Comparison of ENCODE assay signal across 2 cellular contexts in the genomic region with DNA sequence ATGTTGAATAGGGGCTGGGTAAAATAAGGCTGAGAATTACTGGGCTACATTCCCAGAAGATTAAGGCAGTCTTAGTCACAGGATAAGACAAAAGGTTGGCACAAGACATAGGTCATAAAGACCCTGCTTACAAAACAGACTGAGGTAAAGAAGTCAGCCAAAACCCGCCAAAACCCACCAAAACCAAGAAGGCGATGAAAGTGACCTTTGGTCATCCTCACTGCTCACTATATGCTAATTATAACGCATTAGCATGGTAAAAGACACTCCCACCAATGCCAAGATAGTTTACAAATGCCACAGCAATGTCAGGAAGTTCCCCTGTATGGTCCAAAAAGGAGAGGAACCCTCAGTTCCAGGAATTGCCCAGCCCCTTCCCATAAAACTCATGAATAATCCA.
TF ChIP-seq lines count a peak whose summit lies in the region.

No MANE protein-coding gene starts in this region.

TF ChIP-seq in GM23338, 12 proteins besides CTCF, POLR2A, EP300 and RAD21 (continued from another document):
- TF ChIP-seq, protein P1, sequence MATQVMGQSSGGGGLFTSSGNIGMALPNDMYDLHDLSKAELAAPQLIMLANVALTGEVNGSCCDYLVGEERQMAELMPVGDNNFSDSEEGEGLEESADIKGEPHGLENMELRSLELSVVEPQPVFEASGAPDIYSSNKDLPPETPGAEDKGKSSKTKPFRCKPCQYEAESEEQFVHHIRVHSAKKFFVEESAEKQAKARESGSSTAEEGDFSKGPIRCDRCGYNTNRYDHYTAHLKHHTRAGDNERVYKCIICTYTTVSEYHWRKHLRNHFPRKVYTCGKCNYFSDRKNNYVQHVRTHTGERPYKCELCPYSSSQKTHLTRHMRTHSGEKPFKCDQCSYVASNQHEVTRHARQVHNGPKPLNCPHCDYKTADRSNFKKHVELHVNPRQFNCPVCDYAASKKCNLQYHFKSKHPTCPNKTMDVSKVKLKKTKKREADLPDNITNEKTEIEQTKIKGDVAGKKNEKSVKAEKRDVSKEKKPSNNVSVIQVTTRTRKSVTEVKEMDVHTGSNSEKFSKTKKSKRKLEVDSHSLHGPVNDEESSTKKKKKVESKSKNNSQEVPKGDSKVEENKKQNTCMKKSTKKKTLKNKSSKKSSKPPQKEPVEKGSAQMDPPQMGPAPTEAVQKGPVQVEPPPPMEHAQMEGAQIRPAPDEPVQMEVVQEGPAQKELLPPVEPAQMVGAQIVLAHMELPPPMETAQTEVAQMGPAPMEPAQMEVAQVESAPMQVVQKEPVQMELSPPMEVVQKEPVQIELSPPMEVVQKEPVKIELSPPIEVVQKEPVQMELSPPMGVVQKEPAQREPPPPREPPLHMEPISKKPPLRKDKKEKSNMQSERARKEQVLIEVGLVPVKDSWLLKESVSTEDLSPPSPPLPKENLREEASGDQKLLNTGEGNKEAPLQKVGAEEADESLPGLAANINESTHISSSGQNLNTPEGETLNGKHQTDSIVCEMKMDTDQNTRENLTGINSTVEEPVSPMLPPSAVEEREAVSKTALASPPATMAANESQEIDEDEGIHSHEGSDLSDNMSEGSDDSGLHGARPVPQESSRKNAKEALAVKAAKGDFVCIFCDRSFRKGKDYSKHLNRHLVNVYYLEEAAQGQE (IDR thresholded peaks at IDR 0.05; ENCODE audit: unreplicated experiment), result no peak
- TF ChIP-seq, protein P2, sequence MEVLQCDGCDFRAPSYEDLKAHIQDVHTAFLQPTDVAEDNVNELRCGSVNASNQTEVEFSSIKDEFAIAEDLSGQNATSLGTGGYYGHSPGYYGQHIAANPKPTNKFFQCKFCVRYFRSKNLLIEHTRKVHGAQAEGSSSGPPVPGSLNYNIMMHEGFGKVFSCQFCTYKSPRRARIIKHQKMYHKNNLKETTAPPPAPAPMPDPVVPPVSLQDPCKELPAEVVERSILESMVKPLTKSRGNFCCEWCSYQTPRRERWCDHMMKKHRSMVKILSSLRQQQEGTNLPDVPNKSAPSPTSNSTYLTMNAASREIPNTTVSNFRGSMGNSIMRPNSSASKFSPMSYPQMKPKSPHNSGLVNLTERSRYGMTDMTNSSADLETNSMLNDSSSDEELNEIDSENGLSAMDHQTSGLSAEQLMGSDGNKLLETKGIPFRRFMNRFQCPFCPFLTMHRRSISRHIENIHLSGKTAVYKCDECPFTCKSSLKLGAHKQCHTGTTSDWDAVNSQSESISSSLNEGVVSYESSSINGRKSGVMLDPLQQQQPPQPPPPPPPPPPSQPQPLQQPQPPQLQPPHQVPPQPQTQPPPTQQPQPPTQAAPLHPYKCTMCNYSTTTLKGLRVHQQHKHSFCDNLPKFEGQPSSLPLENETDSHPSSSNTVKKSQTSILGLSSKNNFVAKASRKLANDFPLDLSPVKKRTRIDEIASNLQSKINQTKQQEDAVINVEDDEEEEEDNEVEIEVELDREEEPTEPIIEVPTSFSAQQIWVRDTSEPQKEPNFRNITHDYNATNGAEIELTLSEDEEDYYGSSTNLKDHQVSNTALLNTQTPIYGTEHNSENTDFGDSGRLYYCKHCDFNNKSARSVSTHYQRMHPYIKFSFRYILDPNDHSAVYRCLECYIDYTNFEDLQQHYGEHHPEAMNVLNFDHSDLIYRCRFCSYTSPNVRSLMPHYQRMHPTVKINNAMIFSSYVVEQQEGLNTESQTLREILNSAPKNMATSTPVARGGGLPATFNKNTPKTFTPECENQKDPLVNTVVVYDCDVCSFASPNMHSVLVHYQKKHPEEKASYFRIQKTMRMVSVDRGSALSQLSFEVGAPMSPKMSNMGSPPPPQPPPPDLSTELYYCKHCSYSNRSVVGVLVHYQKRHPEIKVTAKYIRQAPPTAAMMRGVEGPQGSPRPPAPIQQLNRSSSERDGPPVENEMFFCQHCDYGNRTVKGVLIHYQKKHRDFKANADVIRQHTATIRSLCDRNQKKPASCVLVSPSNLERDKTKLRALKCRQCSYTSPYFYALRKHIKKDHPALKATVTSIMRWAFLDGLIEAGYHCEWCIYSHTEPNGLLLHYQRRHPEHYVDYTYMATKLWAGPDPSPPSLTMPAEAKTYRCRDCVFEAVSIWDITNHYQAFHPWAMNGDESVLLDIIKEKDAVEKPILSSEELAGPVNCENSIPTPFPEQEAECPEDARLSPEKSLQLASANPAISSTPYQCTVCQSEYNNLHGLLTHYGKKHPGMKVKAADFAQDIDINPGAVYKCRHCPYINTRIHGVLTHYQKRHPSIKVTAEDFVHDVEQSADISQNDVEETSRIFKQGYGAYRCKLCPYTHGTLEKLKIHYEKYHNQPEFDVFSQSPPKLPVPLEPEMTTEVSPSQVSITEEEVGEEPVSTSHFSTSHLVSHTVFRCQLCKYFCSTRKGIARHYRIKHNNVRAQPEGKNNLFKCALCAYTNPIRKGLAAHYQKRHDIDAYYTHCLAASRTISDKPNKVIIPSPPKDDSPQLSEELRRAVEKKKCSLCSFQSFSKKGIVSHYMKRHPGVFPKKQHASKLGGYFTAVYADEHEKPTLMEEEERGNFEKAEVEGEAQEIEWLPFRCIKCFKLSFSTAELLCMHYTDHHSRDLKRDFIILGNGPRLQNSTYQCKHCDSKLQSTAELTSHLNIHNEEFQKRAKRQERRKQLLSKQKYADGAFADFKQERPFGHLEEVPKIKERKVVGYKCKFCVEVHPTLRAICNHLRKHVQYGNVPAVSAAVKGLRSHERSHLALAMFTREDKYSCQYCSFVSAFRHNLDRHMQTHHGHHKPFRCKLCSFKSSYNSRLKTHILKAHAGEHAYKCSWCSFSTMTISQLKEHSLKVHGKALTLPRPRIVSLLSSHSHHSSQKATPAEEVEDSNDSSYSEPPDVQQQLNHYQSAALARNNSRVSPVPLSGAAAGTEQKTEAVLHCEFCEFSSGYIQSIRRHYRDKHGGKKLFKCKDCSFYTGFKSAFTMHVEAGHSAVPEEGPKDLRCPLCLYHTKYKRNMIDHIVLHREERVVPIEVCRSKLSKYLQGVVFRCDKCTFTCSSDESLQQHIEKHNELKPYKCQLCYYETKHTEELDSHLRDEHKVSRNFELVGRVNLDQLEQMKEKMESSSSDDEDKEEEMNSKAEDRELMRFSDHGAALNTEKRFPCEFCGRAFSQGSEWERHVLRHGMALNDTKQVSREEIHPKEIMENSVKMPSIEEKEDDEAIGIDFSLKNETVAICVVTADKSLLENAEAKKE (CRISPR knock-in tag; IDR thresholded peaks at IDR 0.05), result no peak
- no peak for TF ChIP-seq JUNB (IDR thresholded peaks at IDR 0.05; ENCODE audit: unreplicated experiment)
- no peak for TF ChIP-seq ZNF331 (CRISPR knock-in tag; IDR thresholded peaks at IDR 0.05; ENCODE audit: low read depth)
- no peak for TF ChIP-seq STAT1 (IDR thresholded peaks at IDR 0.05; ENCODE audit: unreplicated experiment)
- no peak for TF ChIP-seq NANOG (IDR thresholded peaks at IDR 0.05; ENCODE audit: borderline replicate concordance)
- TF ChIP-seq, protein P3, sequence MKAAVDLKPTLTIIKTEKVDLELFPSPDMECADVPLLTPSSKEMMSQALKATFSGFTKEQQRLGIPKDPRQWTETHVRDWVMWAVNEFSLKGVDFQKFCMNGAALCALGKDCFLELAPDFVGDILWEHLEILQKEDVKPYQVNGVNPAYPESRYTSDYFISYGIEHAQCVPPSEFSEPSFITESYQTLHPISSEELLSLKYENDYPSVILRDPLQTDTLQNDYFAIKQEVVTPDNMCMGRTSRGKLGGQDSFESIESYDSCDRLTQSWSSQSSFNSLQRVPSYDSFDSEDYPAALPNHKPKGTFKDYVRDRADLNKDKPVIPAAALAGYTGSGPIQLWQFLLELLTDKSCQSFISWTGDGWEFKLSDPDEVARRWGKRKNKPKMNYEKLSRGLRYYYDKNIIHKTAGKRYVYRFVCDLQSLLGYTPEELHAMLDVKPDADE (IDR thresholded peaks at IDR 0.05), result no peak

TF ChIP-seq in WTC11, 78 proteins besides CTCF, POLR2A, EP300 and RAD21 (continued from another document):
- TF ChIP-seq, protein P4, sequence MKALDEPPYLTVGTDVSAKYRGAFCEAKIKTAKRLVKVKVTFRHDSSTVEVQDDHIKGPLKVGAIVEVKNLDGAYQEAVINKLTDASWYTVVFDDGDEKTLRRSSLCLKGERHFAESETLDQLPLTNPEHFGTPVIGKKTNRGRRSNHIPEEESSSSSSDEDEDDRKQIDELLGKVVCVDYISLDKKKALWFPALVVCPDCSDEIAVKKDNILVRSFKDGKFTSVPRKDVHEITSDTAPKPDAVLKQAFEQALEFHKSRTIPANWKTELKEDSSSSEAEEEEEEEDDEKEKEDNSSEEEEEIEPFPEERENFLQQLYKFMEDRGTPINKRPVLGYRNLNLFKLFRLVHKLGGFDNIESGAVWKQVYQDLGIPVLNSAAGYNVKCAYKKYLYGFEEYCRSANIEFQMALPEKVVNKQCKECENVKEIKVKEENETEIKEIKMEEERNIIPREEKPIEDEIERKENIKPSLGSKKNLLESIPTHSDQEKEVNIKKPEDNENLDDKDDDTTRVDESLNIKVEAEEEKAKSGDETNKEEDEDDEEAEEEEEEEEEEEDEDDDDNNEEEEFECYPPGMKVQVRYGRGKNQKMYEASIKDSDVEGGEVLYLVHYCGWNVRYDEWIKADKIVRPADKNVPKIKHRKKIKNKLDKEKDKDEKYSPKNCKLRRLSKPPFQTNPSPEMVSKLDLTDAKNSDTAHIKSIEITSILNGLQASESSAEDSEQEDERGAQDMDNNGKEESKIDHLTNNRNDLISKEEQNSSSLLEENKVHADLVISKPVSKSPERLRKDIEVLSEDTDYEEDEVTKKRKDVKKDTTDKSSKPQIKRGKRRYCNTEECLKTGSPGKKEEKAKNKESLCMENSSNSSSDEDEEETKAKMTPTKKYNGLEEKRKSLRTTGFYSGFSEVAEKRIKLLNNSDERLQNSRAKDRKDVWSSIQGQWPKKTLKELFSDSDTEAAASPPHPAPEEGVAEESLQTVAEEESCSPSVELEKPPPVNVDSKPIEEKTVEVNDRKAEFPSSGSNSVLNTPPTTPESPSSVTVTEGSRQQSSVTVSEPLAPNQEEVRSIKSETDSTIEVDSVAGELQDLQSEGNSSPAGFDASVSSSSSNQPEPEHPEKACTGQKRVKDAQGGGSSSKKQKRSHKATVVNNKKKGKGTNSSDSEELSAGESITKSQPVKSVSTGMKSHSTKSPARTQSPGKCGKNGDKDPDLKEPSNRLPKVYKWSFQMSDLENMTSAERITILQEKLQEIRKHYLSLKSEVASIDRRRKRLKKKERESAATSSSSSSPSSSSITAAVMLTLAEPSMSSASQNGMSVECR (CRISPR knock-in tag; IDR thresholded peaks at IDR 0.05; ENCODE audit: borderline replicate concordance), result no peak
- TF ChIP-seq, protein P5, sequence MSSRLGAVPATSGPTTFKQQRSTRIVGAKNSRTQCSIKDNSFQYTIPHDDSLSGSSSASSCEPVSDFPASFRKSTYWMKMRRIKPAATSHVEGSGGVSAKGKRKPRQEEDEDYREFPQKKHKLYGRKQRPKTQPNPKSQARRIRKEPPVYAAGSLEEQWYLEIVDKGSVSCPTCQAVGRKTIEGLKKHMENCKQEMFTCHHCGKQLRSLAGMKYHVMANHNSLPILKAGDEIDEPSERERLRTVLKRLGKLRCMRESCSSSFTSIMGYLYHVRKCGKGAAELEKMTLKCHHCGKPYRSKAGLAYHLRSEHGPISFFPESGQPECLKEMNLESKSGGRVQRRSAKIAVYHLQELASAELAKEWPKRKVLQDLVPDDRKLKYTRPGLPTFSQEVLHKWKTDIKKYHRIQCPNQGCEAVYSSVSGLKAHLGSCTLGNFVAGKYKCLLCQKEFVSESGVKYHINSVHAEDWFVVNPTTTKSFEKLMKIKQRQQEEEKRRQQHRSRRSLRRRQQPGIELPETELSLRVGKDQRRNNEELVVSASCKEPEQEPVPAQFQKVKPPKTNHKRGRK (CRISPR knock-in tag; IDR thresholded peaks at IDR 0.05; ENCODE audit: borderline replicate concordance), result no peak
- TF ChIP-seq EMX1 (CRISPR knock-in tag; IDR thresholded peaks at IDR 0.05) (no peak), KAT7 (CRISPR knock-in tag; IDR thresholded peaks at IDR 0.05; ENCODE audit: borderline replicate concordance) (no peak), FOXP1 (CRISPR knock-in tag; IDR thresholded peaks at IDR 0.05; ENCODE audit: borderline replicate concordance) (no peak), CBFB (CRISPR knock-in tag; IDR thresholded peaks at IDR 0.05; ENCODE audit: low read depth) (no peak), ZNF232 (CRISPR knock-in tag; IDR thresholded peaks at IDR 0.05) (no peak), ZNF121 (CRISPR knock-in tag; IDR thresholded peaks at IDR 0.05) (no peak), GABPB1 (CRISPR knock-in tag; IDR thresholded peaks at IDR 0.05) (no peak)
- TF ChIP-seq, protein P6, sequence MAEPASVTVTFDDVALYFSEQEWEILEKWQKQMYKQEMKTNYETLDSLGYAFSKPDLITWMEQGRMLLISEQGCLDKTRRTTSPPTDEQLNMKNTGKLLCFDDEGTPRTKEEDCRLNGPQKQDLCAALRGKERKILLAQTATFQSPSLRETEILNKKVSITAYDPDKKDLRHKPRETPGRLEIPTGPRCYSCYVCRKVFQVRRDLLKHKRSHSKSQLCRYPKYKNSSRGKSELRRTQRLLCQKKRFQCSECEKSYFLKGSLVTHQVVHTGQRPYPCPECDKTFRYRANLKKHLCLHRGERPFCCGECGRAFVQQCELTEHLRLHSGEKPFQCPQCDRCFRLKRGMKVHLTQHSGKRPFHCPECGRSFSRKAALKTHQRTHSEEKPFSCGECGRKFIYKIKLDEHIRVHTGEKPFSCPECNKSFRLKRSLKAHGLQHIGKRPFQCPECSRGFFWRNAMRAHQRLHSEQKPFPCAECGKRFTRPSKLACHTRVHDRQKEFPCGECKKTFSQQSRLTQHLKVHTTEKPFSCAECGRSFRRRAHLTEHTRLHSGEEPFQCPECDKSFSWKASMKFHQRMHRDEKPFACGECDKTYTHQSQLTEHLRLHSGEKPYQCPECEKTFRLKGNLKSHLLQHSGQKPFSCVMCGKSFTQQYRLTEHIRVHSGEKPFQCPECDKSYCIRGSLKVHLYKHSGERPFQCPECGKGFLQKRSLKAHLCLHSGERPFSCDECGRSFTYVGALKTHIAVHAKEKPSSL (CRISPR knock-in tag; conservative IDR thresholded peaks at IDR 0.05), result no peak
